Comparison of ENCODE assay signal across 2 cellular contexts in the genomic region with DNA sequence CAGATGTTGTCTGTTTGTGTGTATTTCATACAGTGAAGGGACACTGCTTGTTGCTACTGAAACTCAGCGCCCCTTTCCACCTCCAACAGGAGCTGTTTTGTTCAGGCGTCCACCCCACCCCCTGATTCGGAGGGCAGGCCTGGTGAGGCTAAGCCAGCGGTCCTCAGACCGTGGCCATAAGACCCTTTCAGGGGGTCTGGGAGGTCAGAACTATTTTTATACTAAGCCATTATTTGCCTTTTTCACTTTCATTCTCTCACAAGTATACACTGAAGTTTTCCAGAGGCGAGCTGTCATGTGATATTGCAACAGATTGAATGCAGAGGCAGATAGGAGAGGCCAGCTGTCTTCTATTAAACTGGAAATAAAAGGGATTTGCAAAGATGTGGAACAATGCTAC.
TF ChIP-seq lines count a peak whose summit lies in the region.

No MANE protein-coding gene starts in this region.

TF ChIP-seq in SK-N-SH, 30 proteins besides CTCF, POLR2A, EP300 and RAD21 (continued from another document and continues in another):
- TF ChIP-seq POLR2AphosphoS5 (IDR thresholded peaks at IDR 0.05; ENCODE audit: low read depth, low read length) (peak; percentile 94), PBX3 (IDR thresholded peaks at IDR 0.05) (peak; percentile 90), TCF12 (IDR thresholded peaks at IDR 0.05) (peak; percentile 99), NRF1 (IDR thresholded peaks at IDR 0.05; ENCODE audit: low read depth, low read length) (no peak), RFX5 (IDR thresholded peaks at IDR 0.05; ENCODE audit: low read length) (no peak), FOXM1 (IDR thresholded peaks at IDR 0.05; ENCODE audit: low read depth) (no peak), SIN3A (IDR thresholded peaks at IDR 0.05; ENCODE audit: borderline replicate concordance, low read depth, low read length) (0 out of 2 replicates have a peak, but pooled peaks have one; percentile 45), SMC3 (IDR thresholded peaks at IDR 0.05; ENCODE audit: low read depth, low read length) (no peak), MAX (IDR thresholded peaks at IDR 0.05; ENCODE audit: low read depth) (no peak; the same call in 1 of the 2 replicates), YY1 (IDR thresholded peaks at IDR 0.05; ENCODE audit: low read depth) (no peak), MXI1 (IDR thresholded peaks at IDR 0.05; ENCODE audit: low read depth, low read length) (no peak), ZBTB33 (IDR thresholded peaks at IDR 0.05; ENCODE audit: borderline replicate concordance, low read depth) (no peak), RXRA (IDR thresholded peaks at IDR 0.05; ENCODE audit: borderline replicate concordance, low read depth) (no peak), USF1 (IDR thresholded peaks at IDR 0.05; ENCODE audit: borderline replicate concordance, low read depth) (peak; percentile 55; the same call in 1 of the 2 replicates), MEF2A (IDR thresholded peaks at IDR 0.05; ENCODE audit: borderline replicate concordance, low read depth) (no peak), FOXJ3 (CRISPR knock-in tag; IDR thresholded peaks at IDR 0.05) (no peak; the same call in 1 of the 2 replicates), GATA2 (CRISPR knock-in tag; IDR thresholded peaks at IDR 0.05) (peak; percentile 82), TEAD4 (IDR thresholded peaks at IDR 0.05; ENCODE audit: borderline replicate concordance, insufficient read depth) (0 out of 2 replicates have a peak, but pooled peaks have one; percentile 57), IRF3 (IDR thresholded peaks at IDR 0.05; ENCODE audit: low read depth, low read length) (no peak), RCOR1 (IDR thresholded peaks at IDR 0.05; ENCODE audit: low read length) (peak; percentile 99), GABPA (IDR thresholded peaks at IDR 0.05; ENCODE audit: low read depth) (no peak), EZH2phosphoT487 (IDR thresholded peaks at IDR 0.05; ENCODE audit: borderline replicate concordance, low read depth) (no peak), ELF1 (IDR thresholded peaks at IDR 0.05) (no peak), CHD2 (IDR thresholded peaks at IDR 0.05; ENCODE audit: low read length, partially characterized antibody) (peak; percentile 88), FOSL2 (IDR thresholded peaks at IDR 0.05; ENCODE audit: borderline replicate concordance, low read depth) (no peak)
- TF ChIP-seq, protein P1, sequence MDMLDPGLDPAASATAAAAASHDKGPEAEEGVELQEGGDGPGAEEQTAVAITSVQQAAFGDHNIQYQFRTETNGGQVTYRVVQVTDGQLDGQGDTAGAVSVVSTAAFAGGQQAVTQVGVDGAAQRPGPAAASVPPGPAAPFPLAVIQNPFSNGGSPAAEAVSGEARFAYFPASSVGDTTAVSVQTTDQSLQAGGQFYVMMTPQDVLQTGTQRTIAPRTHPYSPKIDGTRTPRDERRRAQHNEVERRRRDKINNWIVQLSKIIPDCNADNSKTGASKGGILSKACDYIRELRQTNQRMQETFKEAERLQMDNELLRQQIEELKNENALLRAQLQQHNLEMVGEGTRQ (IDR thresholded peaks at IDR 0.05; ENCODE audit: borderline replicate concordance, low read depth, low read length), result no peak

TF ChIP-seq in WTC11, 78 proteins besides CTCF, POLR2A, EP300 and RAD21 (continued from another document):
- no peak for TF ChIP-seq ATF1 (CRISPR knock-in tag; IDR thresholded peaks at IDR 0.05)
- TF ChIP-seq ATF3 (CRISPR knock-in tag; conservative IDR thresholded peaks at IDR 0.05), result no peak
- no peak for TF ChIP-seq CREB1 (CRISPR knock-in tag; IDR thresholded peaks at IDR 0.05)
- TF ChIP-seq ZNF512 (CRISPR knock-in tag; IDR thresholded peaks at IDR 0.05; ENCODE audit: borderline replicate concordance), result no peak
- TF ChIP-seq GRHL2 (CRISPR knock-in tag; IDR thresholded peaks at IDR 0.05; ENCODE audit: insufficient replicate concordance, severe bottlenecking), result no peak
- TF ChIP-seq, protein P2, sequence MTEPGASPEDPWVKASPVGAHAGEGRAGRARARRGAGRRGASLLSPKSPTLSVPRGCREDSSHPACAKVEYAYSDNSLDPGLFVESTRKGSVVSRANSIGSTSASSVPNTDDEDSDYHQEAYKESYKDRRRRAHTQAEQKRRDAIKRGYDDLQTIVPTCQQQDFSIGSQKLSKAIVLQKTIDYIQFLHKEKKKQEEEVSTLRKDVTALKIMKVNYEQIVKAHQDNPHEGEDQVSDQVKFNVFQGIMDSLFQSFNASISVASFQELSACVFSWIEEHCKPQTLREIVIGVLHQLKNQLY (CRISPR knock-in tag; IDR thresholded peaks at IDR 0.05), result no peak
- TF ChIP-seq NFE2L1 (CRISPR knock-in tag; IDR thresholded peaks at IDR 0.05), result no peak
- TF ChIP-seq ERG (CRISPR knock-in tag; IDR thresholded peaks at IDR 0.05), result no peak
